25 cellular contexts compared by ENCODE assay signal in genomic region chr4:141153751-141154510, GRCh38. TPM values are rescaled to one million over a fixed set of nuclear protein-coding genes. Genes with fewer than 3 reads are reported as not detected.
A peak's percentile ranks its signal among the peaks of the same experiment; 100 is the strongest.
DNase-seq lines count a peak whose midpoint lies in the region; ATAC-seq, FAIRE-seq and TF ChIP-seq lines count a peak whose summit lies in the region.
"Had no signal": no experiment of that assay in that cellular context is flagged by ENCODE, and none has a peak within 500 bp of the region (broad histone marks: within the 10 kb centered on the region; RNA-seq: fewer than 3 reads in every experiment).

No MANE protein-coding gene starts in this region.

- DNase-seq in GM23338 (ENCODE audit: low spot score) (peak; percentile 5), SK-N-DZ (ENCODE audit: low spot score) (peak; percentile 64), fibroblast of the aortic adventitia (ENCODE audit: low read depth) (peak; percentile 45), kidney (no peak), urothelium cell line (ENCODE audit: low spot score) (no peak), substantia nigra (lab: John Stamatoyannopoulos, UW) (no peak)
- DNase-seq: activated B cell treated with CpG ODN at 0.5 μM for 24 hours; activated CD4-positive, alpha-beta memory T cell treated with anti-CD3 and anti-CD28 coated beads, Interleukin-2, amount 10 ng/mL, durations not matched to agents 7 days and 5 days; activated naive CD4-positive, alpha-beta T cell treated with anti-CD3 and anti-CD28 coated beads, Interleukin-2, amount 10 ng/mL, durations not matched to agents 7 days and 5 days; activated T-cell treated with anti-CD3 and anti-CD28 coated beads, Interleukin-2, amount 50 U/mL, for 1 hour; CD8-positive, alpha-beta memory T cell; GM23248; Karpas-422; left colon; NCI-H1048; NCI-H1930; NCI-H524; SHP77 treated with DMSO at 0.1 percent for 48 hours; stimulated activated CD4-positive, alpha-beta T cell treated with anti-CD3 and anti-CD28 coated beads, Interleukin-15, amount 100 ng/mL, for 24 hours had no signal

- no peaks in the 10 kb centered on the region for H3K36me3 Mint-ChIP-seq in GM23338 (ENCODE audit: low read depth)
- H3K36me3 Mint-ChIP-seq: activated naive CD4-positive, alpha-beta T cell treated with anti-CD3 and anti-CD28 coated beads, Interleukin-2, amount 10 ng/mL, durations not matched to agents 7 days and 5 days; CD8-positive, alpha-beta memory T cell had no signal

- no peaks in the 10 kb centered on the region for H3F3A ChIP-seq in GM23338 (replicated peaks; ENCODE audit: low read depth)

- no peak overlapping the region for H3K9ac ChIP-seq in muscle layer of colon (ENCODE audit: low read length)
- H3K9ac ChIP-seq in kidney (ENCODE audit: low read length in 2 of 2): no peak overlapping the region
- H3K9ac ChIP-seq: GM23248 had no signal

- H3K4me1 ChIP-seq in GM23338 (ENCODE audit: insufficient read depth) (no peaks in the 10 kb centered on the region), muscle layer of colon (ENCODE audit: insufficient read depth, low read length) (peaks cover 6% of the 10 kb centered on the region), kidney (ENCODE audit: control insufficient read depth in 1 of 2, insufficient read depth in 1 of 2, low read depth in 1 of 2, low read length in 2 of 2) (no peaks in the 10 kb centered on the region)
- H3K4me1 ChIP-seq: ascending aorta had no signal

- H3K27ac ChIP-seq in GM23338 (ENCODE audit: low read depth) (no peak overlapping the region), muscle layer of colon (ENCODE audit: low read depth, low read length) (peak overlapping the region; percentile 14), kidney (ENCODE audit: low read depth in 2 of 2, low read length in 2 of 2) (no peak overlapping the region), substantia nigra (ENCODE audit: low read depth, low read length, poor library complexity, severe bottlenecking) (no peak overlapping the region)
- H3K27ac ChIP-seq: ascending aorta, GM23248 had no signal

- H3K27me3 ChIP-seq in GM23338 (ENCODE audit: insufficient read depth) (no peaks in the 10 kb centered on the region), muscle layer of colon (ENCODE audit: control insufficient read depth in 1 of 2, insufficient read depth in 2 of 2, low read length in 2 of 2) (no peaks in the 10 kb centered on the region)
- H3K27me3 ChIP-seq: ascending aorta had no signal

- TF ChIP-seq CTCF in GM23338 (conservative IDR thresholded peaks at IDR 0.05; ENCODE audit: low read depth in 2 of 2): no peak
- TF ChIP-seq CTCF in fibroblast of the aortic adventitia (IDR thresholded peaks at IDR 0.05; ENCODE audit: insufficient read depth, low read length): no peak
- TF ChIP-seq CTCF in kidney (IDR thresholded peaks at IDR 0.05; ENCODE audit: borderline replicate concordance, extremely low read depth, insufficient read depth): no peak

- H3K9me2 ChIP-seq in GM23338 (ENCODE audit: insufficient read depth): no peaks in the 10 kb centered on the region

- H3K4me3 ChIP-seq in GM23338 (no peak overlapping the region), fibroblast of the aortic adventitia (ENCODE audit: low read depth, low read length) (no peak overlapping the region), muscle layer of colon (ENCODE audit: low read depth in 1 of 2, low read length in 2 of 2) (no peak overlapping the region), kidney (ENCODE audit: low read length in 2 of 2) (no peak overlapping the region)
- H3K4me3 ChIP-seq: ascending aorta, GM23248 had no signal

- no peaks in the 10 kb centered on the region for H3K9me3 Mint-ChIP-seq in GM23338
- H3K9me3 Mint-ChIP-seq: activated B cell treated with CpG ODN at 0.5 μM for 24 hours; activated CD4-positive, alpha-beta memory T cell treated with anti-CD3 and anti-CD28 coated beads, Interleukin-2, amount 10 ng/mL, durations not matched to agents 7 days and 5 days; activated naive CD4-positive, alpha-beta T cell treated with anti-CD3 and anti-CD28 coated beads, Interleukin-2, amount 10 ng/mL, durations not matched to agents 7 days and 5 days; CD8-positive, alpha-beta memory T cell had no signal

- FAIRE-seq in kidney (lab: Jason Lieb, UNC) (no peak), urothelium cell line (lab: Jason Lieb, UNC) (no peak)
- FAIRE-seq: colon, frontal cortex had no signal

- H4K20me1 ChIP-seq in GM23338 (replicated peaks; ENCODE audit: insufficient read depth): no peaks in the 10 kb centered on the region

- ATAC-seq in GM23338 (no peak), GM21390 (IDR thresholded peaks at IDR 0.05; ENCODE audit: unreplicated experiment) (no peak)
- ATAC-seq: left colon had no signal

- H3K4me3 Mint-ChIP-seq in GM23338: no peak overlapping the region
- H3K4me3 Mint-ChIP-seq: activated B cell treated with CpG ODN at 0.5 μM for 24 hours; activated CD4-positive, alpha-beta memory T cell treated with anti-CD3 and anti-CD28 coated beads, Interleukin-2, amount 10 ng/mL, durations not matched to agents 7 days and 5 days; activated naive CD4-positive, alpha-beta T cell treated with anti-CD3 and anti-CD28 coated beads, Interleukin-2, amount 10 ng/mL, durations not matched to agents 7 days and 5 days; CD8-positive, alpha-beta memory T cell had no signal

- H3K36me3 ChIP-seq in GM23338 (ENCODE audit: insufficient read depth): no peaks in the 10 kb centered on the region
- no peaks in the 10 kb centered on the region for H3K36me3 ChIP-seq in muscle layer of colon (ENCODE audit: insufficient read depth, low read length)
- no peaks in the 10 kb centered on the region for H3K36me3 ChIP-seq in kidney (ENCODE audit: control insufficient read depth in 1 of 2, insufficient read depth in 2 of 2, low read length in 2 of 2)
- H3K36me3 ChIP-seq: ascending aorta had no signal

- H3K9me3 ChIP-seq in muscle layer of colon (ENCODE audit: low read length) (no peaks in the 10 kb centered on the region), kidney (ENCODE audit: control insufficient read depth in 1 of 2, low read length in 2 of 2) (no peaks in the 10 kb centered on the region)
- H3K9me3 ChIP-seq: ascending aorta had no signal

- intact Hi-C loops in kidney (cut with DNase I): no loop called here

- H3K4me2 ChIP-seq in GM23338: no peak overlapping the region

- no peak overlapping the region for H2AFZ ChIP-seq in GM23338
- H2AFZ ChIP-seq: GM23248 had no signal

- peaks cover 2% of the 10 kb centered on the region for H3K27me3 Mint-ChIP-seq in GM23338 (ENCODE audit: insufficient read depth, low read depth, poor library complexity)
- H3K27me3 Mint-ChIP-seq: activated naive CD4-positive, alpha-beta T cell treated with anti-CD3 and anti-CD28 coated beads, Interleukin-2, amount 10 ng/mL, durations not matched to agents 7 days and 5 days had no signal

- H3K79me2 ChIP-seq in GM23338 (replicated peaks; ENCODE audit: insufficient read depth): no peaks in the 10 kb centered on the region

- H3K27ac Mint-ChIP-seq in GM23338: no peak overlapping the region
- H3K27ac Mint-ChIP-seq: activated B cell treated with CpG ODN at 0.5 μM for 24 hours; activated CD4-positive, alpha-beta memory T cell treated with anti-CD3 and anti-CD28 coated beads, Interleukin-2, amount 10 ng/mL, durations not matched to agents 7 days and 5 days; activated naive CD4-positive, alpha-beta T cell treated with anti-CD3 and anti-CD28 coated beads, Interleukin-2, amount 10 ng/mL, durations not matched to agents 7 days and 5 days; CD8-positive, alpha-beta memory T cell had no signal

- no peaks in the 10 kb centered on the region for H3K4me1 Mint-ChIP-seq in GM23338
- H3K4me1 Mint-ChIP-seq: activated B cell treated with CpG ODN at 0.5 μM for 24 hours; activated CD4-positive, alpha-beta memory T cell treated with anti-CD3 and anti-CD28 coated beads, Interleukin-2, amount 10 ng/mL, durations not matched to agents 7 days and 5 days; activated naive CD4-positive, alpha-beta T cell treated with anti-CD3 and anti-CD28 coated beads, Interleukin-2, amount 10 ng/mL, durations not matched to agents 7 days and 5 days; CD8-positive, alpha-beta memory T cell had no signal

TF ChIP-seq in GM23338, 12 proteins besides CTCF, POLR2A, EP300 and RAD21:
- no peak for TF ChIP-seq JUNB (IDR thresholded peaks at IDR 0.05; ENCODE audit: unreplicated experiment)

RNA-seq across cellular contexts. Expression of gene RNF150, which starts 20.7 kb away (rescaled TPM):
- 5.2 and 6.1 TPM in 2 replicates for total RNA-seq in GM23338 (2014; rRNA removed; shearing (Covaris generic))
- polyA plus RNA-seq in GM23338 (2016; fragmentation: Nextera tagmentation; extraction: Ambion mirVana) (1.2 and 1.3 TPM in 2 replicates), kidney (ENCODE audit: insufficient read depth, low read depth, low replicate concordance) (5.0 TPM)
- polyA plus RNA-seq in SK-N-DZ (2014; cell fraction: cytosol; rRNA removed): 13.1 and 13.4 TPM in 2 replicates
- polyA plus RNA-seq in SK-N-DZ (2014; cell fraction: nucleus; rRNA removed): 19.9 and 31.1 TPM in 2 replicates
- total RNA-seq in fibroblast of the aortic adventitia (ENCODE audit: low replicate concordance) (0.57 and 0.99 TPM in 2 replicates), kidney (34.2 TPM)
- total RNA-seq: activated B cell treated with CpG ODN at 0.5 μM for 24 hours; activated CD4-positive, alpha-beta memory T cell treated with anti-CD3 and anti-CD28 coated beads, Interleukin-2, amount 10 ng/mL, durations not matched to agents 7 days and 5 days; CD8-positive, alpha-beta memory T cell; T-helper 2 cell treated with Interferon-gamma antibody and Interleukin-4, amounts not matched to agents 100 ng/mL and 5 ng/mL, for 36 hours had no signal
- polyA plus RNA-seq: CD8-positive, alpha-beta memory T cell had no signal

Comparison
In these comparisons a context has a peak if more than half of its experiments do, and no peak if none do; other contexts are left out.
1. DNase-seq: peak in GM23338 (single experiment), SK-N-DZ (single experiment) and fibroblast of the aortic adventitia (single experiment); none in kidney (single experiment), urothelium cell line (single experiment) and substantia nigra (0 of 49).